Comparison of ENCODE assay signal across 19 cellular contexts in genomic region chr4:106818764-106819163, GRCh38.
DNase-seq lines count a peak whose midpoint lies in the region; ATAC-seq and TF ChIP-seq lines count a peak whose summit lies in the region.
"Had no signal": no experiment of that assay in that cellular context is flagged by ENCODE, and none has a peak within 500 bp of the region (broad histone marks: within the 10 kb centered on the region; RNA-seq: fewer than 3 reads in every experiment).

No MANE protein-coding gene starts in this region.

- TF ChIP-seq CTCF in AG10803 (conservative IDR thresholded peaks at IDR 0.05; ENCODE audit: low read length) (peak; percentile 47), choroid plexus epithelial cell (conservative IDR thresholded peaks at IDR 0.05; ENCODE audit: low read depth, low read length) (peak; percentile 50), nephron (IDR thresholded peaks at IDR 0.05; ENCODE audit: unreplicated experiment in 3 of 3) (peak in 2 of 3 experiments; percentile 21 to 40), vagina (IDR thresholded peaks at IDR 0.05) (no peak)

- H3K9me3 ChIP-seq in vagina, result no peaks in the 10 kb centered on the region
- H3K9me3 ChIP-seq: adrenal gland, colonic mucosa had no signal

- H3K4me1 Mint-ChIP-seq in nephron, result peaks cover 2% of the 10 kb centered on the region
- H3K4me1 Mint-ChIP-seq: WTC11 had no signal

- no peaks in the 10 kb centered on the region for H3K36me3 Mint-ChIP-seq in nephron (ENCODE audit: low read depth)

- H3K27ac ChIP-seq in vagina, result no peak overlapping the region
- H3K27ac ChIP-seq: adrenal gland; BLaER1 treated with 17β-estradiol and CSF1 and Interleukin-3, amounts not matched to agents 10 nM and 100 nM; colonic mucosa had no signal

- H3K4me3 Mint-ChIP-seq in nephron, result no peak overlapping the region
- H3K4me3 Mint-ChIP-seq: activated CD8-positive, alpha-beta T cell treated with anti-CD3 and anti-CD28 coated beads for 36 hours; WTC11 had no signal

- intact Hi-C loops in vagina (cut with DNase I), result no loop called here

- H3K4me3 ChIP-seq in AG10803 (ENCODE audit: low read length) (no peak overlapping the region), choroid plexus epithelial cell (ENCODE audit: low read depth, low read length) (no peak overlapping the region), vagina (no peak overlapping the region)
- H3K4me3 ChIP-seq: adrenal gland; BLaER1 treated with 17β-estradiol and CSF1 and Interleukin-3, amounts not matched to agents 10 nM and 100 nM; colonic mucosa had no signal

- H3K27me3 Mint-ChIP-seq in nephron (ENCODE audit: low read depth), result no peaks in the 10 kb centered on the region
- H3K27me3 Mint-ChIP-seq: activated CD8-positive, alpha-beta T cell treated with anti-CD3 and anti-CD28 coated beads for 36 hours had no signal

- H3K36me3 ChIP-seq in vagina, result no peaks in the 10 kb centered on the region
- H3K36me3 ChIP-seq: adrenal gland, colonic mucosa had no signal

- H3K4me1 ChIP-seq in vagina, result no peaks in the 10 kb centered on the region
- H3K4me1 ChIP-seq: adrenal gland; BLaER1 treated with 17β-estradiol and CSF1 and Interleukin-3, amounts not matched to agents 10 nM and 100 nM; colonic mucosa had no signal

- H3K27me3 ChIP-seq in vagina, result no peaks in the 10 kb centered on the region
- H3K27me3 ChIP-seq: adrenal gland; BLaER1 treated with 17β-estradiol and CSF1 and Interleukin-3, amounts not matched to agents 10 nM and 100 nM; colonic mucosa had no signal

- no peak overlapping the region for H3K27ac Mint-ChIP-seq in nephron
- H3K27ac Mint-ChIP-seq: activated CD8-positive, alpha-beta T cell treated with anti-CD3 and anti-CD28 coated beads for 36 hours; WTC11 had no signal

- TF ChIP-seq POLR2A in vagina (IDR thresholded peaks at IDR 0.05), result no peak

- no peak for ATAC-seq in GM21717 (IDR thresholded peaks at IDR 0.05; ENCODE audit: unreplicated experiment)
- ATAC-seq: activated CD8-positive, alpha-beta T cell treated with anti-CD3 and anti-CD28 coated beads for 36 hours; Panc1; sciatic nerve; WTC11 had no signal

- peaks cover 9% of the 10 kb centered on the region for H3K9me3 Mint-ChIP-seq in nephron

- DNase-seq in AG10803 (ENCODE audit: low read depth), result no peak
- DNase-seq in LHCN-M2 (ENCODE audit: low read depth), result peak; percentile 6
- peak; percentile 23 for DNase-seq in choroid plexus epithelial cell (ENCODE audit: low read depth)
- DNase-seq in GOT3 (lab: John Stamatoyannopoulos, UW), result no peak
- no peak for DNase-seq in vagina (ENCODE audit: extremely low spot score in 2 of 2)
- DNase-seq in DMS153 (lab: John Stamatoyannopoulos, UW), result no peak
- DNase-seq: activated CD8-positive, alpha-beta T cell treated with anti-CD3 and anti-CD28 coated beads for 36 hours; adrenal gland; colonic mucosa; DMS79; NCI-H2029 treated with DMSO at 0.1 percent for 48 hours; NCI-H69; stimulated activated CD4-positive, alpha-beta T cell treated with anti-CD3 and anti-CD28 coated beads, Interleukin-2, amount 100 ng/mL, for 48 hours had no signal

Comparison
In these comparisons a context has a peak if more than half of its experiments do, and no peak if none do; other contexts are left out.
1. DNase-seq: peak in LHCN-M2 (single experiment) and choroid plexus epithelial cell (single experiment); none in AG10803 (single experiment), GOT3 (single experiment), vagina (0 of 2) and DMS153 (single experiment).
2. CTCF ChIP-seq: peak in AG10803 (single experiment), choroid plexus epithelial cell (single experiment) and nephron (2 of 3); none in vagina (0 of 3).